In the genomic region with DNA sequence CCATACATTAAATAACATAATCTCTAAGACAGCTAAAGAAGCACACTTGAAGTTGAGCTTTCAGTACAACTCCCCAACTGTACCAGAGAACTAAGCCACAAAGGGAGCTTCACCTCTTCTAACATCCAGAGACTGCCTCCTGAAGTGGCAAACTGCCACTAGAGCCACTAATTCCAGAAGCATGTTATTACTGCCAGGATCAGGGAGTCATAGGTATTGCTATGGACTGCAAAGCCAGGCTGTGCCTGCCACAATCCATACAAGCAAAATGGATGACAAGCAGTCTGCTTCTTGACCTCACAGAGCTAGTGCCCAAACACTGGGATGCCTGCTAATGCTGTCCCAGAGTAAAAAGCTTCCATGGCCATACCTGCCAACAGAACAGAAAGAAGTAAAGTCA, we compare ENCODE assay signal across 18 cellular contexts.
DNase-seq lines count a peak whose midpoint lies in the region; ATAC-seq and TF ChIP-seq lines count a peak whose summit lies in the region.
"Had no signal": no experiment of that assay in that cellular context is flagged by ENCODE, and none has a peak within 500 bp of the region (broad histone marks: within the 10 kb centered on the region; RNA-seq: fewer than 3 reads in every experiment).

No MANE protein-coding gene starts in this region.

- ATAC-seq in gastroesophageal sphincter, result peak; percentile 22
- no peak for ATAC-seq in GM19023 (IDR thresholded peaks at IDR 0.05; ENCODE audit: unreplicated experiment)
- ATAC-seq in HG03354 (IDR thresholded peaks at IDR 0.05; ENCODE audit: poor library complexity, severe bottlenecking, unreplicated experiment), result no peak

- no peak for TF ChIP-seq CTCF in gastroesophageal sphincter (IDR thresholded peaks at IDR 0.05)

- no peak overlapping the region for H3K27ac ChIP-seq in gastroesophageal sphincter
- H3K27ac ChIP-seq: SJCRH30 had no signal

- no peak for TF ChIP-seq EP300 in gastroesophageal sphincter (IDR thresholded peaks at IDR 0.05)

- no peak overlapping the region for H3K4me3 ChIP-seq in gastroesophageal sphincter
- H3K4me3 ChIP-seq: SJCRH30 had no signal

- DNase-seq in AG08396 (ENCODE audit: low spot score) (peak; percentile 15), EH (ENCODE audit: low read depth) (peak; percentile 48), M059J (ENCODE audit: low read depth) (peak; percentile 1), SIG-M5 (lab: John Stamatoyannopoulos, UW) (no peak)
- DNase-seq: Calu3; CD4-positive, alpha-beta memory T cell; DMS53; H9; KBM-7; NCI-H1694 treated with DMSO at 0.1 percent for 48 hours; NCI-H2107; NCI-H2227 treated with DMSO at 0.1 percent for 48 hours; NCI-H524 treated with DMSO at 0.1 percent for 48 hours; RPMI8226; SJCRH30 had no signal

- H3K27me3 ChIP-seq in gastroesophageal sphincter, result no peaks in the 10 kb centered on the region
- H3K27me3 ChIP-seq: SJCRH30 had no signal

- no peak for TF ChIP-seq POLR2A in gastroesophageal sphincter (IDR thresholded peaks at IDR 0.05)

- H3K36me3 ChIP-seq in gastroesophageal sphincter, result no peaks in the 10 kb centered on the region
- H3K36me3 ChIP-seq: SJCRH30 had no signal

- H3K4me1 ChIP-seq in gastroesophageal sphincter, result peaks cover 0 to 18% (median 0%) of the 10 kb centered on the region in 3 donors
- H3K4me1 ChIP-seq: SJCRH30 had no signal

- peaks cover 0 to 9% (median 0%) of the 10 kb centered on the region in 3 donors for H3K9me3 ChIP-seq in gastroesophageal sphincter
